Comparison of ENCODE assay signal across 22 cellular contexts in the genomic region with DNA sequence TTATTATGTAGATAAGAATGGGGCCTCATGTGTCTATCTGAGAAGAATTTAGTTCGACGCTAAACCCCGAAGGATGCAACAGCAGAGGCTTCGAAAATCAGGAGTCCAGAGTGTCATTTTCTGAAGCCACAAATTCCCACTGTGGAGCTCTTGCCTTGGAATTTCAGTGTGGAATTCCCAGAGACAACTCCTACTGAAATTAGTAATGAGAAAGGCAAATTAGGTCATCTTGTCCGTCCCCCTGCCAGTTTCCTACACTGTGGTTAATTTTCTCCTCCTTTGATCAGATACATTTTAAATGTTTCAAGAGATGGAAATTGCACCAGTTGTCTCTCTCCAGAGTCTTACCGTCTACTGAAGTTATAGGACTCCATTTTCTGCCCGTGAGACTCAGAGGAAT.
DNase-seq lines count a peak whose midpoint lies in the region; ATAC-seq, FAIRE-seq and TF ChIP-seq lines count a peak whose summit lies in the region.
"Had no signal": no experiment of that assay in that cellular context is flagged by ENCODE, and none has a peak within 500 bp of the region (broad histone marks: within the 10 kb centered on the region; RNA-seq: fewer than 3 reads in every experiment).

No MANE protein-coding gene starts in this region.

- no peak overlapping the region for H2AFZ ChIP-seq in smooth muscle cell (ENCODE audit: low read depth)
- H2AFZ ChIP-seq: hepatocyte had no signal

- ATAC-seq in left lung (peak; percentile 28), HG03565 (IDR thresholded peaks at IDR 0.05; ENCODE audit: unreplicated experiment) (no peak), foreskin keratinocyte (no peak)
- ATAC-seq: activated CD8-positive, alpha-beta T cell treated with anti-CD3 and anti-CD28 coated beads, Interleukin-2, amount 10 ng/mL, durations not matched to agents 7 days and 5 days; activated T-cell treated with anti-CD3 and anti-CD28 coated beads, Interleukin-2, amount 50 U/mL, for 72 hours; Panc1; SK-N-SH treated with all-trans-retinoic acid at 6 μM for 48 hours had no signal

- intact Hi-C loops in left lung (cut with DNase I), result no loop called here

- H3K4me2 ChIP-seq in smooth muscle cell, result peak overlapping the region; percentile 23
- H3K4me2 ChIP-seq: hepatocyte had no signal

- no peaks in the 10 kb centered on the region for H3K4me1 ChIP-seq in left lung
- H3K4me1 ChIP-seq in smooth muscle cell (ENCODE audit: low read depth), result peaks cover under 1% of the 10 kb centered on the region
- H3K4me1 ChIP-seq in foreskin keratinocyte, result no peaks in the 10 kb centered on the region

- H4K20me1 ChIP-seq in smooth muscle cell (ENCODE audit: low read depth), result no peaks in the 10 kb centered on the region

- peak; percentile 66 for FAIRE-seq in endometrium (lab: Jason Lieb, UNC)
- FAIRE-seq: HTR-8/SVneo, keratinocyte had no signal

- peak overlapping the region; percentile 13 for H3K9ac ChIP-seq in smooth muscle cell (ENCODE audit: low read depth)

- H3K9me3 ChIP-seq in left lung, result peaks cover 0 to 16% of the 10 kb centered on the region in 2 donors
- H3K9me3 ChIP-seq in smooth muscle cell (replicated peaks; ENCODE audit: low read depth), result no peaks in the 10 kb centered on the region

- H3K79me2 ChIP-seq in smooth muscle cell (ENCODE audit: low read depth), result no peaks in the 10 kb centered on the region
- H3K79me2 ChIP-seq: hepatocyte had no signal

- no peaks in the 10 kb centered on the region for H3F3A ChIP-seq in smooth muscle cell (ENCODE audit: low read depth)

- H3K4me3 ChIP-seq in left lung (no peak overlapping the region), smooth muscle cell (no peak overlapping the region)
- H3K4me3 ChIP-seq: hepatocyte had no signal

- no peak for TF ChIP-seq CTCF in left lung (IDR thresholded peaks at IDR 0.05)
- TF ChIP-seq CTCF in smooth muscle cell (IDR thresholded peaks at IDR 0.05; ENCODE audit: borderline replicate concordance, insufficient read depth, poor library complexity, severe bottlenecking), result no peak
- no peak for TF ChIP-seq CTCF in foreskin keratinocyte (conservative IDR thresholded peaks at IDR 0.05)

- H3K36me3 ChIP-seq in left lung (no peaks in the 10 kb centered on the region), smooth muscle cell (ENCODE audit: low read depth) (no peaks in the 10 kb centered on the region)

- no peaks in the 10 kb centered on the region for H3K27me3 ChIP-seq in left lung
- no peaks in the 10 kb centered on the region for H3K27me3 ChIP-seq in smooth muscle cell (ENCODE audit: low read depth)
- no peaks in the 10 kb centered on the region for H3K27me3 ChIP-seq in foreskin keratinocyte
- H3K27me3 ChIP-seq: hepatocyte had no signal

- no peak overlapping the region for H3K27ac ChIP-seq in left lung
- peak overlapping the region; percentile 78 for H3K27ac ChIP-seq in smooth muscle cell (ENCODE audit: low read depth)
- H3K27ac ChIP-seq in foreskin keratinocyte, result no peak overlapping the region
- H3K27ac ChIP-seq: hepatocyte had no signal

- DNase-seq in GM04504 (ENCODE audit: low read depth) (peak; percentile 30), left lung (no peak), smooth muscle cell (lab: John Stamatoyannopoulos, UW; ENCODE audit: unreplicated experiment) (no peak), NAMALWA (ENCODE audit: low spot score) (no peak), foreskin keratinocyte (no peak)
- DNase-seq: activated CD4-positive, CD25-positive, alpha-beta regulatory T cell; activated CD8-positive, alpha-beta T cell treated with anti-CD3 and anti-CD28 coated beads, Interleukin-2, amount 10 ng/mL, durations not matched to agents 7 days and 5 days; activated naive CD8-positive, alpha-beta T cell treated with anti-CD3 and anti-CD28 coated beads, Interleukin-2, amount 10 ng/mL, durations not matched to agents 7 days and 5 days; activated T-cell treated with anti-CD3 and anti-CD28 coated beads, Interleukin-2, amount 50 U/mL, for 72 hours; erythroblast; GDM1; NCI-H82; retina; stimulated activated CD4-positive, alpha-beta T cell treated with anti-CD3 and anti-CD28 coated beads, Interleukin-1b, Interleukin-23, amount 100 ng/mL, for 48 hours; T-helper 9 cell had no signal

- 39% methylated on average over 7 of the region's 7 CpGs for WGBS in smooth muscle cell (ENCODE audit: low lambda C conversion rate)
